35 cellular contexts compared by ENCODE assay signal in genomic region chr3:54604495-54604894, GRCh38.
"Had no signal": no experiment of that assay in that cellular context is flagged by ENCODE, and none has a peak within 500 bp of the region (broad histone marks: within the 10 kb centered on the region; RNA-seq: fewer than 3 reads in every experiment).

No MANE protein-coding gene starts in this region.

- DNase-seq: activated B cell treated with CpG ODN at 0.5 μM for 24 hours; activated CD4-positive, alpha-beta memory T cell treated with anti-CD3 and anti-CD28 coated beads for 36 hours; activated CD4-positive, alpha-beta T cell treated with anti-CD3 and anti-CD28 coated beads for 4 hours; activated CD4-positive, alpha-beta T cell treated with anti-CD3 and anti-CD28 coated beads, Interleukin-2, amount 10 ng/mL, durations not matched to agents 24 days and 14 days; activated CD4-positive, alpha-beta T cell treated with anti-CD3 and anti-CD28 coated beads, Interleukin-2, amount 50 U/mL, for 1 hour; activated CD4-positive, alpha-beta T cell treated with anti-CD3 and anti-CD28 coated beads, Interleukin-2, amount 50 U/mL, for 4 hours; activated CD4-positive, CD25-positive, alpha-beta regulatory T cell treated with anti-CD3 and anti-CD28 coated beads, Interleukin-2, amount 50 U/mL, for 72 hours; activated CD8-positive, alpha-beta memory T cell treated with anti-CD3 and anti-CD28 coated beads, Interleukin-2, amount 50 U/mL, for 4 hours; activated CD8-positive, alpha-beta T cell treated with anti-CD3 and anti-CD28 coated beads for 36 hours; activated effector memory CD4-positive, alpha-beta T cell treated with anti-CD3 and anti-CD28 coated beads, Interleukin-2, amount 50 U/mL, for 16 hours; activated gamma-delta T cell treated with Interleukin-2 at 50 U/mL for 16 hours; activated naive CD4-positive, alpha-beta T cell; activated naive CD4-positive, alpha-beta T cell treated with anti-CD3 and anti-CD28 coated beads for 36 hours; activated naive CD4-positive, alpha-beta T cell treated with anti-CD3 and anti-CD28 coated beads, Interleukin-2, amount 50 U/mL, for 16 hours; activated naive CD8-positive, alpha-beta T cell treated with anti-CD3 and anti-CD28 coated beads for 36 hours; activated T-cell treated with anti-CD3 and anti-CD28 coated beads for 4 hours; activated T-cell treated with anti-CD3 and anti-CD28 coated beads, Interleukin-2, amount 50 U/mL, for 1 hour; activated T-cell treated with anti-CD3 and anti-CD28 coated beads, Interleukin-2, amount 50 U/mL, for 4 hours; activated T-cell treated with anti-CD3 and anti-CD28 coated beads, Interleukin-2, amount 50 U/mL, for 72 hours; adrenal gland; amniotic stem cell; aorta; body of pancreas; brain microvascular endothelial cell; central memory CD4-positive, alpha-beta T cell; T-helper 1 cell; T-helper 2 cell; T-helper 9 cell had no signal

- H3K27ac Mint-ChIP-seq: activated B cell treated with CpG ODN at 0.5 μM for 24 hours; activated CD4-positive, alpha-beta memory T cell treated with anti-CD3 and anti-CD28 coated beads for 36 hours; activated CD4-positive, alpha-beta T cell treated with anti-CD3 and anti-CD28 coated beads, Interleukin-2, amount 10 ng/mL, durations not matched to agents 24 days and 14 days; activated CD8-positive, alpha-beta T cell treated with anti-CD3 and anti-CD28 coated beads for 36 hours; activated naive CD4-positive, alpha-beta T cell treated with anti-CD3 and anti-CD28 coated beads for 36 hours; activated naive CD4-positive, alpha-beta T cell treated with anti-CD3 and anti-CD28 coated beads, Interleukin-2, amount 50 U/mL, for 72 hours; activated naive CD8-positive, alpha-beta T cell treated with anti-CD3 and anti-CD28 coated beads for 36 hours; activated T-cell treated with anti-CD3 and anti-CD28 coated beads, Interleukin-2, amount 50 U/mL, for 72 hours; activated T-helper 1 cell treated with anti-CD3 and anti-CD28 coated beads, Interleukin-12 subunit alpha, Interleukin-12 subunit beta, Interleukin-2, Interleukin-4 antibody, amounts not matched to agents 30 ng/mL and 10 ng/mL and 1 ng/mL, durations not matched to agents 14 hours and 24 hours and 36 hours; activated T-helper 17 cell treated with anti-CD3 and anti-CD28 coated beads, Interleukin-2, amount 50 U/mL, for 72 hours; T-helper 1 cell treated with Interleukin-12 subunit alpha and Interleukin-12 subunit beta and Interleukin-4 antibody, amounts not matched to agents 30 μg/mL and 1 μg/mL, for 36 hours; T-helper 2 cell treated with Interferon-gamma antibody and Interleukin-4, amounts not matched to agents 5 μg/mL and 100 μg/mL, for 36 hours had no signal

- H3K36me3 Mint-ChIP-seq: activated CD4-positive, alpha-beta memory T cell treated with anti-CD3 and anti-CD28 coated beads for 36 hours; activated naive CD8-positive, alpha-beta T cell treated with anti-CD3 and anti-CD28 coated beads for 36 hours had no signal

- ATAC-seq: activated CD8-positive, alpha-beta T cell treated with anti-CD3 and anti-CD28 coated beads for 36 hours; activated naive CD4-positive, alpha-beta T cell treated with anti-CD3 and anti-CD28 coated beads, Interleukin-2, amount 50 U/mL, for 72 hours; activated T-cell treated with anti-CD3 and anti-CD28 coated beads, Interleukin-2, amount 50 U/mL, for 4 hours; activated T-cell treated with anti-CD3 and anti-CD28 coated beads, Interleukin-2, amount 50 U/mL, for 72 hours; activated T-helper 17 cell treated with anti-CD3 and anti-CD28 coated beads, Interleukin-2, amount 50 U/mL, for 72 hours; body of pancreas had no signal

- H3K4me1 ChIP-seq: adrenal gland, body of pancreas, breast epithelium had no signal

- H3K4me3 ChIP-seq: adrenal gland, body of pancreas, breast epithelium had no signal

- H3K27ac ChIP-seq: adrenal gland, body of pancreas, brain microvascular endothelial cell, breast epithelium, VCaP had no signal

- H3K4me3 Mint-ChIP-seq: activated B cell treated with CpG ODN at 0.5 μM for 24 hours; activated CD4-positive, alpha-beta memory T cell treated with anti-CD3 and anti-CD28 coated beads for 36 hours; activated CD4-positive, alpha-beta T cell treated with anti-CD3 and anti-CD28 coated beads, Interleukin-2, amount 10 ng/mL, durations not matched to agents 24 days and 14 days; activated CD8-positive, alpha-beta T cell treated with anti-CD3 and anti-CD28 coated beads for 36 hours; activated naive CD4-positive, alpha-beta T cell treated with anti-CD3 and anti-CD28 coated beads for 36 hours; activated naive CD8-positive, alpha-beta T cell treated with anti-CD3 and anti-CD28 coated beads for 36 hours; activated T-cell treated with anti-CD3 and anti-CD28 coated beads, Interleukin-2, amount 50 U/mL, for 4 hours; activated T-cell treated with anti-CD3 and anti-CD28 coated beads, Interleukin-2, amount 50 U/mL, for 72 hours; activated T-helper 1 cell treated with anti-CD3 and anti-CD28 coated beads, Interleukin-12 subunit alpha, Interleukin-12 subunit beta, Interleukin-2, Interleukin-4 antibody, amounts not matched to agents 30 ng/mL and 10 ng/mL and 1 ng/mL, durations not matched to agents 14 hours and 24 hours and 36 hours; activated T-helper 17 cell treated with anti-CD3 and anti-CD28 coated beads, Interleukin-2, amount 50 U/mL, for 72 hours; T-helper 1 cell treated with Interleukin-12 subunit alpha and Interleukin-12 subunit beta and Interleukin-4 antibody, amounts not matched to agents 30 μg/mL and 1 μg/mL, for 36 hours; T-helper 2 cell treated with Interferon-gamma antibody and Interleukin-4, amounts not matched to agents 5 μg/mL and 100 μg/mL, for 36 hours had no signal

- H3K27me3 Mint-ChIP-seq: activated B cell treated with CpG ODN at 0.5 μM for 24 hours; activated CD4-positive, alpha-beta memory T cell treated with anti-CD3 and anti-CD28 coated beads for 36 hours; activated CD4-positive, alpha-beta T cell treated with anti-CD3 and anti-CD28 coated beads, Interleukin-2, amount 10 ng/mL, durations not matched to agents 24 days and 14 days; activated CD8-positive, alpha-beta T cell treated with anti-CD3 and anti-CD28 coated beads for 36 hours had no signal

- H3K9me3 Mint-ChIP-seq: activated CD4-positive, alpha-beta T cell treated with anti-CD3 and anti-CD28 coated beads, Interleukin-2, amount 10 ng/mL, durations not matched to agents 24 days and 14 days; activated CD8-positive, alpha-beta T cell treated with anti-CD3 and anti-CD28 coated beads for 36 hours; activated naive CD8-positive, alpha-beta T cell treated with anti-CD3 and anti-CD28 coated beads for 36 hours; activated T-helper 1 cell treated with anti-CD3 and anti-CD28 coated beads, Interleukin-12 subunit alpha, Interleukin-12 subunit beta, Interleukin-2, Interleukin-4 antibody, amounts not matched to agents 30 ng/mL and 10 ng/mL and 1 ng/mL, durations not matched to agents 14 hours and 24 hours and 36 hours; T-helper 1 cell treated with Interleukin-12 subunit alpha and Interleukin-12 subunit beta and Interleukin-4 antibody, amounts not matched to agents 30 μg/mL and 1 μg/mL, for 36 hours; T-helper 2 cell treated with Interferon-gamma antibody and Interleukin-4, amounts not matched to agents 5 μg/mL and 100 μg/mL, for 36 hours had no signal

- H3K9me3 ChIP-seq: adrenal gland, body of pancreas, breast epithelium had no signal

- H3K36me3 ChIP-seq: adrenal gland, brain microvascular endothelial cell, breast epithelium had no signal

- H3K4me1 Mint-ChIP-seq: activated B cell treated with CpG ODN at 0.5 μM for 24 hours; activated CD4-positive, alpha-beta T cell treated with anti-CD3 and anti-CD28 coated beads, Interleukin-2, amount 10 ng/mL, durations not matched to agents 24 days and 14 days; activated naive CD8-positive, alpha-beta T cell treated with anti-CD3 and anti-CD28 coated beads for 36 hours; activated T-helper 17 cell treated with anti-CD3 and anti-CD28 coated beads, Interleukin-2, amount 50 U/mL, for 72 hours had no signal

- H3K27me3 ChIP-seq: adrenal gland, body of pancreas, brain microvascular endothelial cell, breast epithelium had no signal
